Comparison of ENCODE assay signal across 2 cellular contexts in genomic region chr6:5644523-5645183, GRCh38.
TF ChIP-seq lines count a peak whose summit lies in the region.

No MANE protein-coding gene starts in this region.

TF ChIP-seq in HepG2, 621 proteins besides CTCF, POLR2A, EP300 and RAD21 (continued from another document):
- TF ChIP-seq, protein P1, sequence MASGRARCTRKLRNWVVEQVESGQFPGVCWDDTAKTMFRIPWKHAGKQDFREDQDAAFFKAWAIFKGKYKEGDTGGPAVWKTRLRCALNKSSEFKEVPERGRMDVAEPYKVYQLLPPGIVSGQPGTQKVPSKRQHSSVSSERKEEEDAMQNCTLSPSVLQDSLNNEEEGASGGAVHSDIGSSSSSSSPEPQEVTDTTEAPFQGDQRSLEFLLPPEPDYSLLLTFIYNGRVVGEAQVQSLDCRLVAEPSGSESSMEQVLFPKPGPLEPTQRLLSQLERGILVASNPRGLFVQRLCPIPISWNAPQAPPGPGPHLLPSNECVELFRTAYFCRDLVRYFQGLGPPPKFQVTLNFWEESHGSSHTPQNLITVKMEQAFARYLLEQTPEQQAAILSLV (CRISPR knock-in tag; IDR thresholded peaks at IDR 0.05; ENCODE audit: borderline replicate concordance) = no peak
- peak; percentile 90 for TF ChIP-seq MAFF (IDR thresholded peaks at IDR 0.05; ENCODE audit: low read depth, low read length)
- TF ChIP-seq ZNF83 (CRISPR knock-in tag; IDR thresholded peaks at IDR 0.05; ENCODE audit: borderline replicate concordance) = no peak
- TF ChIP-seq SP2 (CRISPR knock-in tag; IDR thresholded peaks at IDR 0.05) = no peak

TF ChIP-seq in K562, 482 proteins besides CTCF, POLR2A, EP300 and RAD21 (continued from another document):
- TF ChIP-seq SREBF1 (IDR thresholded peaks at IDR 0.05; ENCODE audit: borderline replicate concordance, low read depth, low read length) (no peak), LARP7 (IDR thresholded peaks at IDR 0.05) (no peak), CSDE1 (IDR thresholded peaks at IDR 0.05) (no peak), HNRNPLL (IDR thresholded peaks at IDR 0.05; ENCODE audit: low read depth, low read length, poor library complexity, severe bottlenecking) (no peak), ZNF316 (IDR thresholded peaks at IDR 0.05) (peak; percentile 69)
